In the genomic region with DNA sequence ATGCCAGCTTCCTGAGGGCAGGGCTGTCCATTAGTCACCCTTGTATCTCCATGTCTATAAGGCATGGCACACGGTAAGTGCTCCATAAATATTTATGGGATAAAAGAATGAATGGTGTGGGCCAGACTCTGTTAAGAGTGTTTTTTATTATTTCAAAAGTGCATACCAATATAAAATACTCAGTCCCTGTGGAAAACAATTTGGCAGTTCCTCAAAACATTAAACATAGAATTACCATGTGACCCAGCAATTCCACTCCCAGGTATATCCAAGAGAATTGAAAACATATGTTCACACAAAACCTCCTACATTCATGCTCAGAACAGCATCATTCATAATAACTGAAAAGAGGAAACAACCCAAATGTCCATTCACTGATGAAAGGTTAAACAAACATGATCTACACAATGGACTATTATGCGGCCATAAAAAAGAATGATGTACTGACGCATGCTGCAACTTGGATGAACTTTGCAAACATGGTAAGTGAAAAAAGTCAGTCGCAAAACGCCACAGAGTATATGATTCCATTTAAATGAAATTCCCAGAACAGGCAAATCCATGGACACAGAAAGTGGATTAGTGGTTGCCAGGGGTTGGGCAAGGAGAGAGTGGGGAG, we compare ENCODE assay signal across 15 cellular contexts.
DNase-seq lines count a peak whose midpoint lies in the region; ATAC-seq, FAIRE-seq and TF ChIP-seq lines count a peak whose summit lies in the region.
"Had no signal": no experiment of that assay in that cellular context is flagged by ENCODE, and none has a peak within 500 bp of the region (broad histone marks: within the 10 kb centered on the region; RNA-seq: fewer than 3 reads in every experiment).

No MANE protein-coding gene starts in this region.

- H3K36me3 ChIP-seq in HEK293 (ENCODE audit: control insufficient read depth in 2 of 2, insufficient read depth in 1 of 2, low read length in 2 of 2) (no peaks in the 10 kb centered on the region), H1 (ENCODE audit: control insufficient read depth in 2 of 4, insufficient read depth in 4 of 4, low read length in 3 of 4) (no peaks in the 10 kb centered on the region)

- no peak overlapping the region for H3K18ac ChIP-seq in H1 (ENCODE audit: extremely low read depth, low read length)

- H3K27me3 ChIP-seq in H1 (replicated peaks in 1 of 4; ENCODE audit: control insufficient read depth in 3 of 4, extremely low read depth in 1 of 4, insufficient read depth in 3 of 4, low read length in 3 of 4): peaks cover 0 to 4% (median 0%) of the 10 kb centered on the region in 4 experiments; a peak in 4 of 7 replicates

- CTCF ChIA-PET in HEK293 (lab: Yijun Ruan, JAX) (interaction anchor here (3.4 to 11.9 kb wide), 3 partner anchors 138 to 234 kb away, joined by 22 to 221 read pairs (median 137); no protein-coding TSS in a partner anchor), H1 (lab: Charles Lee; ENCODE audit: partially characterized antibody) (interaction anchor here (0.6 to 6.5 kb wide), 4 partner anchors 15 to 330 kb away, joined by 3 to 136 read pairs (median 4); no protein-coding TSS in a partner anchor)

- H3K27ac ChIP-seq in HEK293 (ENCODE audit: extremely low read depth, low read depth, low read length): no peak overlapping the region
- H3K27ac ChIP-seq in H1 (ENCODE audit: low read depth, low read length): no peak overlapping the region
- H3K27ac ChIP-seq: A549 had no signal

- no peak overlapping the region for H3K56ac ChIP-seq in H1 (replicated peaks; ENCODE audit: insufficient read length, low read depth, low read length)

- no peaks in the 10 kb centered on the region for H3K36me3 Mint-ChIP-seq in progenitor cell of endocrine pancreas (ENCODE audit: insufficient read depth)
- no peaks in the 10 kb centered on the region for H3K36me3 Mint-ChIP-seq in activated naive CD4-positive, alpha-beta T cell treated with anti-CD3 and anti-CD28 coated beads, Interleukin-2, amount 50 U/mL, for 72 hours

- no peak overlapping the region for H2BK12ac ChIP-seq in H1 (ENCODE audit: low read depth, low read length)

- H3K79me2 ChIP-seq in H1 (ENCODE audit: control insufficient read depth in 1 of 2, insufficient read depth in 2 of 2, low read length in 2 of 2): no peaks in the 10 kb centered on the region

- H3K23ac ChIP-seq in H1 (ENCODE audit: insufficient read length): no peak overlapping the region

- H3K9me3 Mint-ChIP-seq in progenitor cell of endocrine pancreas (ENCODE audit: low read depth): no peaks in the 10 kb centered on the region
- no peaks in the 10 kb centered on the region for H3K9me3 Mint-ChIP-seq in activated naive CD4-positive, alpha-beta T cell treated with anti-CD3 and anti-CD28 coated beads, Interleukin-2, amount 50 U/mL, for 72 hours
- H3K9me3 Mint-ChIP-seq: CD8-positive, alpha-beta memory T cell; GM23338 had no signal

- H3K4ac ChIP-seq in H1 (replicated peaks; ENCODE audit: insufficient read length, low read depth, low read length): no peak overlapping the region

- peak overlapping the region; percentile 24 for H3K27ac Mint-ChIP-seq in progenitor cell of endocrine pancreas
- no peak overlapping the region for H3K27ac Mint-ChIP-seq in activated naive CD4-positive, alpha-beta T cell treated with anti-CD3 and anti-CD28 coated beads, Interleukin-2, amount 50 U/mL, for 72 hours
- H3K27ac Mint-ChIP-seq: GM23338 had no signal

- no peak overlapping the region for H2AFZ ChIP-seq in H1 (ENCODE audit: low read length)
- H2AFZ ChIP-seq: GM23338 had no signal

- H2BK20ac ChIP-seq in H1 (ENCODE audit: low read length): peak overlapping the region; percentile 40; the same call in 1 of the 2 replicates

- POLR2A ChIA-PET in HEK293 (lab: Yijun Ruan, JAX): no interaction called here
- POLR2A ChIA-PET in H1 (lab: Charles Lee; ENCODE audit: partially characterized antibody): interaction anchor here (1.4 kb wide), 1 partner anchor 10 kb away, joined by 3 read pairs; no protein-coding TSS in a partner anchor

- H3K9me3 ChIP-seq in HEK293 (ENCODE audit: control insufficient read depth, insufficient read depth, low read depth, low read length): no peaks in the 10 kb centered on the region
- no peaks in the 10 kb centered on the region for H3K9me3 ChIP-seq in H1 (ENCODE audit: insufficient read depth in 2 of 2, low read depth in 1 of 2, low read length in 1 of 2)
- H3K9me3 ChIP-seq: A549, Caco-2 had no signal

- ATAC-seq in activated naive CD4-positive, alpha-beta T cell treated with anti-CD3 and anti-CD28 coated beads, Interleukin-2, amount 50 U/mL, for 72 hours: no peak
- no peak for ATAC-seq in GM21529 (IDR thresholded peaks at IDR 0.05; ENCODE audit: unreplicated experiment)
- ATAC-seq in HG02973 (IDR thresholded peaks at IDR 0.05; ENCODE audit: unreplicated experiment): no peak
- ATAC-seq: A549 had no signal

- no peak for TF ChIP-seq EP300 in H1 (IDR thresholded peaks at IDR 0.05; ENCODE audit: borderline replicate concordance in 1 of 2, low read depth in 2 of 2, low read length in 2 of 2)

- 94% methylated on average over 5 of the region's 5 CpGs; no CpG with 5 or more reads in 1 of the 2 experiments for WGBS in H1 (ENCODE audit: extremely low coverage in 1 of 2, insufficient coverage in 1 of 2, insufficient read length in 1 of 2, insufficient replicate concordance in 2 of 2, low coverage in 1 of 2, low lambda C conversion rate in 2 of 2, missing lambda C conversion rate in 1 of 2), 2 experiments

- H3K9ac ChIP-seq in H1 (replicated peaks in 1 of 4; ENCODE audit: extremely low read depth in 1 of 4, low read depth in 3 of 4, low read length in 3 of 4): no peak overlapping the region

- peaks cover 16% of the 10 kb centered on the region for H3K4me1 Mint-ChIP-seq in progenitor cell of endocrine pancreas (ENCODE audit: low read depth)

- no peak overlapping the region for H4K91ac ChIP-seq in H1 (replicated peaks; ENCODE audit: insufficient read length, low read length)

- TF ChIP-seq CTCF in HEK293 (tag by site-specific recombination; IDR thresholded peaks at IDR 0.05) (no peak), H1 (IDR thresholded peaks at IDR 0.05; ENCODE audit: control extremely low read depth in 1 of 3, insufficient read depth in 1 of 3, low read depth in 1 of 3, low read length in 3 of 3) (no peak), fibroblast of the aortic adventitia (IDR thresholded peaks at IDR 0.05; ENCODE audit: insufficient read depth, low read length) (no peak), progenitor cell of endocrine pancreas (IDR thresholded peaks at IDR 0.05; ENCODE audit: unreplicated experiment) (no peak)

- H3K4me3 ChIP-seq in HEK293 (ENCODE audit: low read depth, low read length): no peak overlapping the region
- no peak overlapping the region for H3K4me3 ChIP-seq in H1 (ENCODE audit: extremely low read depth in 1 of 4, insufficient read depth in 2 of 4, low read depth in 3 of 4, low read length in 4 of 4)
- H3K4me3 ChIP-seq in fibroblast of the aortic adventitia (ENCODE audit: low read depth, low read length): no peak overlapping the region
- H3K4me3 ChIP-seq: A549, GM23338 had no signal

- H4K8ac ChIP-seq in H1 (ENCODE audit: extremely low read depth, insufficient read depth, low read length): no peak overlapping the region

- H2BK5ac ChIP-seq in H1 (ENCODE audit: low read depth, low read length): no peak overlapping the region

- H3K4me3 Mint-ChIP-seq in progenitor cell of endocrine pancreas (ENCODE audit: low read depth): no peak overlapping the region
- H3K4me3 Mint-ChIP-seq: CD8-positive, alpha-beta memory T cell; GM23338 had no signal

- DNase-seq in H1 (ENCODE audit: low read depth in 1 of 2, low spot score in 2 of 2) (no peak), fibroblast of the aortic adventitia (ENCODE audit: low read depth) (peak; percentile 62), progenitor cell of endocrine pancreas (ENCODE audit: low spot score, unreplicated experiment) (no peak)
- no peak for DNase-seq in activated naive CD4-positive, alpha-beta T cell treated with anti-CD3 and anti-CD28 coated beads, Interleukin-2, amount 50 U/mL, for 72 hours (ENCODE audit: low spot score in 2 of 2)
- DNase-seq: Caco-2; CD8-positive, alpha-beta memory T cell; H9; IMR-90; KG1 had no signal

- H2AK5ac ChIP-seq in H1 (ENCODE audit: low read depth, low read length): no peak overlapping the region

- no peak overlapping the region; a peak in 1 of 4 replicates for H3K4me2 ChIP-seq in H1 (ENCODE audit: insufficient read depth in 1 of 2, low read depth in 2 of 2, low read length in 2 of 2)
- H3K4me2 ChIP-seq: A549 had no signal

- H2BK15ac ChIP-seq in H1 (ENCODE audit: low read length): no peak overlapping the region

- H3K14ac ChIP-seq in H1 (ENCODE audit: insufficient read length): no peak overlapping the region

- no peak for FAIRE-seq in H1 (lab: Jason Lieb, UNC)
- FAIRE-seq: A549, GM18507 had no signal

- H4K5ac ChIP-seq in H1 (ENCODE audit: insufficient read length, low read depth, low read length): no peak overlapping the region

- TF ChIP-seq POLR2A in H1 (IDR thresholded peaks at IDR 0.05; ENCODE audit: control extremely low read depth in 1 of 2, low read depth in 2 of 2, low read length in 2 of 2): no peak

- H3K4me1 ChIP-seq in HEK293 (ENCODE audit: control insufficient read depth, insufficient read depth, low read length) (no peaks in the 10 kb centered on the region), H1 (replicated peaks in 1 of 4; ENCODE audit: control insufficient read depth in 3 of 4, insufficient read depth in 4 of 4, low read length in 3 of 4) (peaks cover 8 to 18% (median 10%) of the 10 kb centered on the region in 4 experiments)
- H3K4me1 ChIP-seq: A549 had no signal

- H3K27me3 Mint-ChIP-seq in progenitor cell of endocrine pancreas: peaks cover 18% of the 10 kb centered on the region

- no peak for TF ChIP-seq RAD21 in H1 (IDR thresholded peaks at IDR 0.05 in 1 of 2, conservative IDR thresholded peaks at IDR 0.05 in 1 of 2; ENCODE audit: low read depth in 2 of 2, low read length in 2 of 2)

- H3K23me2 ChIP-seq in H1 (ENCODE audit: low read depth, low read length): peaks cover 3% of the 10 kb centered on the region; the same call in 1 of the 2 replicates

- no peaks in the 10 kb centered on the region for H3K79me1 ChIP-seq in H1 (ENCODE audit: low read depth, low read length)

- H4K20me1 ChIP-seq in H1 (replicated peaks in 1 of 2; ENCODE audit: control insufficient read depth in 1 of 2, insufficient read depth in 2 of 2, low read length in 2 of 2): no peaks in the 10 kb centered on the region

- no peak overlapping the region for H2BK120ac ChIP-seq in H1 (replicated peaks; ENCODE audit: low read depth, low read length)

TF ChIP-seq in HEK293, 187 proteins besides CTCF, POLR2A, EP300 and RAD21:
- TF ChIP-seq ZNF211 (tag by site-specific recombination; IDR thresholded peaks at IDR 0.05; ENCODE audit: low read depth) (no peak), ZNF146 (tag by site-specific recombination; IDR thresholded peaks at IDR 0.05) (peak; percentile 70)
TF ChIP-seq in HEK293: peak in this region for 1.

TF ChIP-seq in H1, 55 proteins besides CTCF, POLR2A, EP300 and RAD21 (continues in another document):
- no peak for TF ChIP-seq RXRA (IDR thresholded peaks at IDR 0.05; ENCODE audit: insufficient read depth, low read depth, low read length)
- no peak for TF ChIP-seq CEBPB (IDR thresholded peaks at IDR 0.05; ENCODE audit: low read depth, low read length)
- TF ChIP-seq TBP (IDR thresholded peaks at IDR 0.05; ENCODE audit: low read depth, low read length): no peak
